Comparison of ENCODE assay signal across 8 cellular contexts in genomic region chr14:23320584-23321571, GRCh38. TPM values are rescaled to one million over a fixed set of nuclear protein-coding genes. Genes with fewer than 3 reads are reported as not detected.
DNase-seq lines count a peak whose midpoint lies in the region; FAIRE-seq and TF ChIP-seq lines count a peak whose summit lies in the region.

Gene PABPN1, plus strand, starts transcription at chr14:23321457. Its CDS starts 13 bp downstream, at chr14:23321470.

- DNase-seq in GM04503 (ENCODE audit: low read depth) (peak; percentile 98), HFFc6 (peak; percentile 100), NB4 (ENCODE audit: low read depth) (peak; percentile 99), SK-N-MC (ENCODE audit: low read depth, low spot score) (peak; percentile 99), frontal cortex (ENCODE audit: low spot score in 2 of 2) (peak; percentile 95 to 98), neuronal stem cell (ENCODE audit: low spot score) (peak; percentile 100)
- DNase-seq in activated naive CD4-positive, alpha-beta T cell treated with anti-CD3 and anti-CD28 coated beads, Interleukin-2, amount 10 ng/mL, durations not matched to agents 7 days and 5 days: peak; percentile 99

- H3K27me3 Mint-ChIP-seq in HFFc6 (ENCODE audit: insufficient read depth): peaks cover 4% of the 10 kb centered on the region
- peaks cover 9% of the 10 kb centered on the region for H3K27me3 Mint-ChIP-seq in activated naive CD4-positive, alpha-beta T cell treated with anti-CD3 and anti-CD28 coated beads, Interleukin-2, amount 10 ng/mL, durations not matched to agents 7 days and 5 days

- no CpG with 5 or more reads among the region's 63 CpGs for WGBS in neuronal stem cell (ENCODE audit: extremely low coverage in 2 of 2, insufficient read length in 2 of 2, insufficient replicate concordance in 1 of 2), 2 donors

- peaks cover 11 to 14% of the 10 kb centered on the region in 2 donors for H3K4me1 ChIP-seq in neuronal stem cell (ENCODE audit: control insufficient read depth in 2 of 2, insufficient read depth in 1 of 2, low read depth in 1 of 2, low read length in 2 of 2)

- H4K91ac ChIP-seq in neuronal stem cell (ENCODE audit: low read depth, low read length, poor library complexity): peak within 1 kb of the TSS; percentile 3

- TF ChIP-seq POLR2A in NB4 (IDR thresholded peaks at IDR 0.05; ENCODE audit: extremely low read depth, insufficient read length): peak; percentile 59

- peak within 1 kb of the TSS; percentile 5 for H2BK15ac ChIP-seq in neuronal stem cell (ENCODE audit: low read length)

- H3K27ac Mint-ChIP-seq in HFFc6: peak within 1 kb of the TSS; percentile 96
- peak within 1 kb of the TSS; percentile 97 for H3K27ac Mint-ChIP-seq in activated naive CD4-positive, alpha-beta T cell treated with anti-CD3 and anti-CD28 coated beads, Interleukin-2, amount 10 ng/mL, durations not matched to agents 7 days and 5 days

- H3K4ac ChIP-seq in neuronal stem cell (ENCODE audit: low read length): peak within 1 kb of the TSS; percentile 72

- H3K4me1 Mint-ChIP-seq in HFFc6 (ENCODE audit: low read depth): peaks cover 35% of the 10 kb centered on the region
- peaks cover 29% of the 10 kb centered on the region for H3K4me1 Mint-ChIP-seq in activated naive CD4-positive, alpha-beta T cell treated with anti-CD3 and anti-CD28 coated beads, Interleukin-2, amount 10 ng/mL, durations not matched to agents 7 days and 5 days

- peaks cover 7% of the 10 kb centered on the region for H3K79me1 ChIP-seq in neuronal stem cell (ENCODE audit: low read depth, low read length)

- CTCF ChIA-PET in activated naive CD4-positive, alpha-beta T cell treated with anti-CD3 and anti-CD28 coated beads, Interleukin-2, amount 10 ng/mL, durations not matched to agents 7 days and 5 days (lab: Charles Lee): interaction anchor here (0.9 to 3.9 kb wide), 15 partner anchors 10 to 239 kb away, joined by 3 to 32 read pairs (median 4); partner anchors contain the start of genes BCL2L2, CMTM5, HOMEZ and PPP1R3E

- H3K4me3 ChIP-seq in NB4 (ENCODE audit: low read depth, low read length) (peak within 1 kb of the TSS; percentile 99), SK-N-MC (peak within 1 kb of the TSS; percentile 99), neuronal stem cell (ENCODE audit: low read length in 2 of 2) (peak within 1 kb of the TSS; percentile 84 to 88)

- H3K9me3 ChIP-seq in SK-N-MC (ENCODE audit: low read depth, low read length) (no peaks in the 10 kb centered on the region), neuronal stem cell (replicated peaks in 1 of 2; ENCODE audit: control insufficient read depth in 2 of 2, insufficient read depth in 1 of 2, low read depth in 1 of 2, low read length in 2 of 2) (no peaks in the 10 kb centered on the region)

- H3K9ac ChIP-seq in SK-N-MC (ENCODE audit: insufficient read length) (peak within 1 kb of the TSS; percentile 99), neuronal stem cell (ENCODE audit: low read depth, low read length, poor library complexity) (peak within 1 kb of the TSS; percentile 95)

- peak within 1 kb of the TSS; percentile 97 for H2AK5ac ChIP-seq in neuronal stem cell (ENCODE audit: low read depth, low read length)

- H4K8ac ChIP-seq in neuronal stem cell (ENCODE audit: low read depth, low read length): peak within 1 kb of the TSS; percentile 99

- peaks cover 45% of the 10 kb centered on the region for H3K36me3 Mint-ChIP-seq in HFFc6 (ENCODE audit: low read depth)
- H3K36me3 Mint-ChIP-seq in activated naive CD4-positive, alpha-beta T cell treated with anti-CD3 and anti-CD28 coated beads, Interleukin-2, amount 10 ng/mL, durations not matched to agents 7 days and 5 days: peaks cover 36% of the 10 kb centered on the region

- no peaks in the 10 kb centered on the region for H3K9me3 Mint-ChIP-seq in HFFc6
- peaks cover 2% of the 10 kb centered on the region for H3K9me3 Mint-ChIP-seq in activated naive CD4-positive, alpha-beta T cell treated with anti-CD3 and anti-CD28 coated beads, Interleukin-2, amount 10 ng/mL, durations not matched to agents 7 days and 5 days

- H2BK120ac ChIP-seq in neuronal stem cell (ENCODE audit: low read depth, low read length): no peak within 1 kb of the TSS

- H3K4me2 ChIP-seq in neuronal stem cell (ENCODE audit: insufficient read depth, low read length, poor library complexity, severe bottlenecking): peak within 1 kb of the TSS; percentile 61

- peak within 1 kb of the TSS; percentile 97 for H3K18ac ChIP-seq in neuronal stem cell (ENCODE audit: low read length)

- no peaks in the 10 kb centered on the region for H3K27me3 ChIP-seq in neuronal stem cell (ENCODE audit: control insufficient read depth in 3 of 3, insufficient read depth in 3 of 3, low read depth in 1 of 3, low read length in 3 of 3)

- peak within 1 kb of the TSS; percentile 31 for H3K14ac ChIP-seq in neuronal stem cell (ENCODE audit: low read length)

- peak within 1 kb of the TSS; percentile 10 for H3K23ac ChIP-seq in neuronal stem cell (ENCODE audit: low read depth, low read length, poor library complexity)

- peak within 1 kb of the TSS; percentile 79 for H2BK5ac ChIP-seq in neuronal stem cell (ENCODE audit: low read length)

- H3K27ac ChIP-seq in SK-N-MC: peak within 1 kb of the TSS; percentile 94
- peak within 1 kb of the TSS; percentile 89 for H3K27ac ChIP-seq in neuronal stem cell (replicated peaks; ENCODE audit: low read length)

- peak within 1 kb of the TSS; percentile 92 for H3K4me3 Mint-ChIP-seq in HFFc6
- peak within 1 kb of the TSS; percentile 90 for H3K4me3 Mint-ChIP-seq in activated naive CD4-positive, alpha-beta T cell treated with anti-CD3 and anti-CD28 coated beads, Interleukin-2, amount 10 ng/mL, durations not matched to agents 7 days and 5 days

- H3K36me3 ChIP-seq in SK-N-MC (ENCODE audit: insufficient read depth, low read length): peaks cover 43% of the 10 kb centered on the region
- peaks cover 25 to 51% of the 10 kb centered on the region in 2 donors for H3K36me3 ChIP-seq in neuronal stem cell (replicated peaks in 1 of 2; ENCODE audit: control insufficient read depth in 2 of 2, insufficient read depth in 2 of 2, low read length in 2 of 2)

- TF ChIP-seq CTCF in HFFc6 (IDR thresholded peaks at IDR 0.05) (no peak), NB4 (IDR thresholded peaks at IDR 0.05; ENCODE audit: low read depth, low read length) (no peak), subcutaneous adipose tissue (IDR thresholded peaks at IDR 0.05; ENCODE audit: low read depth) (no peak)

- FAIRE-seq in frontal cortex (lab: Jason Lieb, UNC): peak; percentile 92

- peak within 1 kb of the TSS; percentile 60 for H2AFZ ChIP-seq in neuronal stem cell (ENCODE audit: low read length)

- H2BK12ac ChIP-seq in neuronal stem cell (ENCODE audit: low read length): no peak within 1 kb of the TSS

RNA-seq across cellular contexts. Expression of gene PABPN1, which starts in this region (rescaled TPM):
- total RNA-seq in HFFc6 (2021; fragmentation: NEBNext Ultra II Directional; extraction: Animal tissue kit (Norgen Biotek cat#: 25700)): 100 to 1,000 TPM; 128 to 147 (median 137) TPM
- total RNA-seq in frontal cortex (70.1 TPM), subcutaneous adipose tissue (10 to 100 TPM; 31.8 to 56.1 (median 42.5) TPM)
- 311 TPM for polyA plus RNA-seq in neuronal stem cell (2013, experiment 1 of 2)
- polyA plus RNA-seq in neuronal stem cell (2013, experiment 2 of 2): 303 TPM

Comparison
In these comparisons a context has a peak if more than half of its experiments do, and no peak if none do; other contexts are left out.
1. Peak in every context shown above with its lines: DNase-seq, H3K4me3 ChIP-seq and H3K27ac ChIP-seq.